In genomic region chr5:116303810-116304209, GRCh38 we compare ENCODE assay signal across 16 cellular contexts.
A peak's percentile ranks its signal among the peaks of the same experiment; 100 is the strongest.
DNase-seq lines count a peak whose midpoint lies in the region; ATAC-seq, FAIRE-seq and TF ChIP-seq lines count a peak whose summit lies in the region.
"Had no signal": no experiment of that assay in that cellular context is flagged by ENCODE, and none has a peak within 500 bp of the region (broad histone marks: within the 10 kb centered on the region; RNA-seq: fewer than 3 reads in every experiment).

No MANE protein-coding gene starts in this region.

- ATAC-seq in SK-N-SH treated with all-trans-retinoic acid at 6 μM for 48 hours (no peak), HG03108 (IDR thresholded peaks at IDR 0.05; ENCODE audit: unreplicated experiment) (no peak)

- DNase-seq in COR-L47 (lab: John Stamatoyannopoulos, UW), result peak; percentile 55
- DNase-seq in NCI-H1436 (lab: John Stamatoyannopoulos, UW), result peak; percentile 34
- peak; percentile 97 for DNase-seq in NCI-H69 (lab: John Stamatoyannopoulos, UW)
- no peak for DNase-seq in amniotic stem cell (lab: John Stamatoyannopoulos, UW)
- no peak for DNase-seq in GM20000 (ENCODE audit: low spot score)
- DNase-seq: Caco-2, NCI-H1930, NCI-H226, NCI-H82, SHP77 had no signal

- no peak for TF ChIP-seq CTCF in GM20000 (IDR thresholded peaks at IDR 0.05; ENCODE audit: extremely low read depth, missing control alignments)

- peak; percentile 76 for FAIRE-seq in islet of Langerhans (lab: Jason Lieb, UNC)
- FAIRE-seq: A204.1, GM12891, RCC 7860 had no signal

TF ChIP-seq in SK-N-SH treated with all-trans-retinoic acid at 6 μM for 48 hours, 23 proteins besides CTCF, POLR2A, EP300 and RAD21:
- TF ChIP-seq BACH2 (CRISPR knock-in tag; IDR thresholded peaks at IDR 0.05; ENCODE audit: borderline replicate concordance) (no peak), ZNF8 (CRISPR knock-in tag; IDR thresholded peaks at IDR 0.05) (no peak), ISL1 (CRISPR knock-in tag; IDR thresholded peaks at IDR 0.05) (no peak), ARNTL (CRISPR knock-in tag; IDR thresholded peaks at IDR 0.05; ENCODE audit: borderline replicate concordance, low read depth) (no peak), PPARA (CRISPR knock-in tag; IDR thresholded peaks at IDR 0.05; ENCODE audit: borderline replicate concordance) (no peak), PATZ1 (CRISPR knock-in tag; IDR thresholded peaks at IDR 0.05; ENCODE audit: borderline replicate concordance) (no peak), CSRNP3 (CRISPR knock-in tag; IDR thresholded peaks at IDR 0.05) (no peak), CREB5 (CRISPR knock-in tag; IDR thresholded peaks at IDR 0.05; ENCODE audit: low read depth) (no peak), RARB (CRISPR knock-in tag; IDR thresholded peaks at IDR 0.05) (no peak), ZFP30 (CRISPR knock-in tag; IDR thresholded peaks at IDR 0.05) (no peak), POU6F1 (CRISPR knock-in tag; IDR thresholded peaks at IDR 0.05; ENCODE audit: borderline replicate concordance, low read depth) (no peak), TCF4 (CRISPR knock-in tag; IDR thresholded peaks at IDR 0.05; ENCODE audit: borderline replicate concordance) (no peak), TSHZ2 (CRISPR knock-in tag; IDR thresholded peaks at IDR 0.05) (no peak), SNAI2 (CRISPR knock-in tag; IDR thresholded peaks at IDR 0.05) (no peak), TOX (CRISPR knock-in tag; IDR thresholded peaks at IDR 0.05; ENCODE audit: borderline replicate concordance) (no peak), ZNF565 (CRISPR knock-in tag; conservative IDR thresholded peaks at IDR 0.05; ENCODE audit: low read depth) (no peak)

Comparison
In these comparisons a context has a peak if more than half of its experiments do, and no peak if none do; other contexts are left out.
1. DNase-seq: peak in COR-L47 (single experiment), NCI-H1436 (single experiment) and NCI-H69 (single experiment); none in amniotic stem cell (single experiment) and GM20000 (single experiment).